Comparison of ENCODE assay signal across 9 cellular contexts in the genomic region with DNA sequence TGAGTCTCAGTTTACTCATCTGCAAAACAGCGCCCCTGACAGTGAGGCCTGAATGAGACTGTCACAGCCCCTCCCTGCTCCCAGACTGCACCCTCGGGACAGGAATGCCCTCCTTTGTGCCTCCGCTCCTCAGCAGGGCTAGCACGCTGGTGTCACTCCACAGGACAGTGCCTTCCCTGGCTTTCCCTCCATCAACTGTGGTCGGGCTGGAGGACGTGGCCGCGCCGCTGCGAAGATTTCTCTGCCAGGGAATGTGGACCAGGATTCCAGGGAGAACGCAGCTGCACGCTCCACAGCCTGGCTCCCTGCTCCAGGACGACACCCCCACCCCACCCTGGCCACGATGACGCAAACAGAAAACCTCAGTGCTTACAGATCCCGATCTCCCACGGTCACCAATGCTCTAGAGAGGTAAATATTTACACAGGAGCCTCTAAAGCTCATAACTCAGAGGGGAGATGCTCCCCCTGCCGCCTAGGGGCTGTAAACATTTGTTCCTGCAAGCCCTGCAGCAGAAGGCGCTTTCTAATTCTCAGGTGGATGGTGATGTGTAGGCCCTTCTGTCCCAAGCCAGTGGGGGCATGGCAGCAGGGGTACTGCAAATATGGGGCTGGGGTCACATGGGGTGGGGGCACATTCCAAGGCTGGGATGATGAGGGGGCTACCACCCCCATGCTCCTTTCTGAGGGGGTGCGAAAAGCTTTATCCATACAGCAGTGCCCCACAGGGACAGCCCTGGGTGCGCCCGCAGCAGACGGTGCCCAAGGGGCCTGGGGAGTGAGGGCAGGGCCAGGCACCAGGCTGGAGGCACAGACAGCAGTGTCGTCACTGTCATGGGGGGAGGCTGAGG. TPM values are rescaled to one million over a fixed set of nuclear protein-coding genes. Genes with fewer than 3 reads are reported as not detected.
A peak's percentile ranks its signal among the peaks of the same experiment; 100 is the strongest.
DNase-seq lines count a peak whose midpoint lies in the region; ATAC-seq and TF ChIP-seq lines count a peak whose summit lies in the region.
"Had no signal": no experiment of that assay in that cellular context is flagged by ENCODE, and none has a peak within 500 bp of the region (broad histone marks: within the 10 kb centered on the region; RNA-seq: fewer than 3 reads in every experiment).

No MANE protein-coding gene starts in this region.

- peak; percentile 67 for DNase-seq in SIG-M5 treated with dmso at 0.1 percent for 504 hours (lab: John Stamatoyannopoulos, UW; ENCODE audit: unreplicated experiment)
- no peak for DNase-seq in SIG-M5 (lab: John Stamatoyannopoulos, UW)
- no peak for DNase-seq in WTC11 (ENCODE audit: low spot score)
- peak; percentile 96 for DNase-seq in hepatic stellate cell (ENCODE audit: low spot score)
- no peak for DNase-seq in activated T-helper 1 cell treated with anti-CD3 and anti-CD28 coated beads, Interleukin-12 subunit alpha, Interleukin-12 subunit beta, Interleukin-2, Interleukin-4 antibody, amounts not matched to agents 30 ng/mL and 10 ng/mL and 1 ng/mL, durations not matched to agents 14 hours and 24 hours and 36 hours (ENCODE audit: low spot score)
- DNase-seq in omental fat pad (ENCODE audit: low spot score): no peak

- no peak for TF ChIP-seq POLR2A in GM18505 (IDR thresholded peaks at IDR 0.05; ENCODE audit: borderline replicate concordance, extremely low read depth, insufficient read depth, insufficient read length)

- H3K27me3 ChIP-seq in stomach smooth muscle (ENCODE audit: control insufficient read depth in 1 of 2, insufficient read depth in 2 of 2, low read length in 2 of 2): no peaks in the 10 kb centered on the region

- peaks cover 55% of the 10 kb centered on the region for H3K4me1 Mint-ChIP-seq in WTC11
- peaks cover 11% of the 10 kb centered on the region for H3K4me1 Mint-ChIP-seq in activated T-helper 1 cell treated with anti-CD3 and anti-CD28 coated beads, Interleukin-12 subunit alpha, Interleukin-12 subunit beta, Interleukin-2, Interleukin-4 antibody, amounts not matched to agents 30 ng/mL and 10 ng/mL and 1 ng/mL, durations not matched to agents 14 hours and 24 hours and 36 hours (ENCODE audit: low read depth)

- H3K27ac Mint-ChIP-seq in WTC11: peak overlapping the region; percentile 82
- no peak overlapping the region for H3K27ac Mint-ChIP-seq in activated T-helper 1 cell treated with anti-CD3 and anti-CD28 coated beads, Interleukin-12 subunit alpha, Interleukin-12 subunit beta, Interleukin-2, Interleukin-4 antibody, amounts not matched to agents 30 ng/mL and 10 ng/mL and 1 ng/mL, durations not matched to agents 14 hours and 24 hours and 36 hours
- H3K27ac Mint-ChIP-seq: CD4-positive, alpha-beta T cell had no signal

- H3K9ac ChIP-seq in stomach smooth muscle (ENCODE audit: low read length in 2 of 2): peak overlapping the region; percentile 73 to 78

- peak overlapping the region; percentile 88 for H3K27ac ChIP-seq in stomach smooth muscle (ENCODE audit: low read length)

- H3K36me3 ChIP-seq in stomach smooth muscle (ENCODE audit: control insufficient read depth in 2 of 2, insufficient read depth in 2 of 2, low read length in 2 of 2): no peaks in the 10 kb centered on the region

- H3K27me3 Mint-ChIP-seq in WTC11 (ENCODE audit: low read depth): no peaks in the 10 kb centered on the region
- no peaks in the 10 kb centered on the region for H3K27me3 Mint-ChIP-seq in activated T-helper 1 cell treated with anti-CD3 and anti-CD28 coated beads, Interleukin-12 subunit alpha, Interleukin-12 subunit beta, Interleukin-2, Interleukin-4 antibody, amounts not matched to agents 30 ng/mL and 10 ng/mL and 1 ng/mL, durations not matched to agents 14 hours and 24 hours and 36 hours (ENCODE audit: insufficient read depth)
- H3K27me3 Mint-ChIP-seq: CD4-positive, alpha-beta T cell had no signal

- CTCF ChIA-PET in WTC11 (lab: Charles Lee): interaction anchor here (1.2 to 1.8 kb wide), 6 partner anchors 9 to 243 kb away, joined by 3 to 8 read pairs (median 6); no protein-coding TSS in a partner anchor

- H3K9me3 ChIP-seq in stomach smooth muscle (ENCODE audit: control insufficient read depth in 2 of 2, low read length in 2 of 2): no peaks in the 10 kb centered on the region

- H3K4me3 ChIP-seq in stomach smooth muscle (ENCODE audit: low read length in 2 of 2): peak overlapping the region; percentile 52 to 64

- POLR2A ChIA-PET in WTC11 (lab: Charles Lee): no interaction called here

- peak; percentile 23 for ATAC-seq in WTC11
- ATAC-seq in omental fat pad (ENCODE audit: low FRiP score): no peak
- ATAC-seq in GM18505 (IDR thresholded peaks at IDR 0.05; ENCODE audit: unreplicated experiment): no peak

- peaks cover 88% of the 10 kb centered on the region for H3K4me1 ChIP-seq in stomach smooth muscle (ENCODE audit: control insufficient read depth, insufficient read depth, low read length)

- intact Hi-C loops in activated T-helper 1 cell treated with anti-CD3 and anti-CD28 coated beads, Interleukin-12 subunit alpha, Interleukin-12 subunit beta, Interleukin-2, Interleukin-4 antibody, amounts not matched to agents 30 ng/mL and 10 ng/mL and 1 ng/mL, durations not matched to agents 14 hours and 24 hours and 36 hours (cut with micrococcal nuclease): no loop called here

- H3K4me3 Mint-ChIP-seq in WTC11: no peak overlapping the region; the same call in 1 of the 2 replicates
- no peak overlapping the region for H3K4me3 Mint-ChIP-seq in activated T-helper 1 cell treated with anti-CD3 and anti-CD28 coated beads, Interleukin-12 subunit alpha, Interleukin-12 subunit beta, Interleukin-2, Interleukin-4 antibody, amounts not matched to agents 30 ng/mL and 10 ng/mL and 1 ng/mL, durations not matched to agents 14 hours and 24 hours and 36 hours
- H3K4me3 Mint-ChIP-seq: CD4-positive, alpha-beta T cell had no signal

- H3K9me3 Mint-ChIP-seq in WTC11: no peaks in the 10 kb centered on the region
- no peaks in the 10 kb centered on the region for H3K9me3 Mint-ChIP-seq in activated T-helper 1 cell treated with anti-CD3 and anti-CD28 coated beads, Interleukin-12 subunit alpha, Interleukin-12 subunit beta, Interleukin-2, Interleukin-4 antibody, amounts not matched to agents 30 ng/mL and 10 ng/mL and 1 ng/mL, durations not matched to agents 14 hours and 24 hours and 36 hours
- H3K9me3 Mint-ChIP-seq: CD4-positive, alpha-beta T cell had no signal

- 0 out of 2 replicates have a peak, but pooled peaks have one; percentile 11 for TF ChIP-seq CTCF in WTC11 (IDR thresholded peaks at IDR 0.05)
- TF ChIP-seq CTCF in omental fat pad (IDR thresholded peaks at IDR 0.05): no peak

- H3K36me3 Mint-ChIP-seq in WTC11: no peaks in the 10 kb centered on the region
- no peaks in the 10 kb centered on the region for H3K36me3 Mint-ChIP-seq in activated T-helper 1 cell treated with anti-CD3 and anti-CD28 coated beads, Interleukin-12 subunit alpha, Interleukin-12 subunit beta, Interleukin-2, Interleukin-4 antibody, amounts not matched to agents 30 ng/mL and 10 ng/mL and 1 ng/mL, durations not matched to agents 14 hours and 24 hours and 36 hours (ENCODE audit: low read depth)

TF ChIP-seq in WTC11, 78 proteins besides CTCF, POLR2A, EP300 and RAD21 (continues in another document):
- TF ChIP-seq, protein P1, sequence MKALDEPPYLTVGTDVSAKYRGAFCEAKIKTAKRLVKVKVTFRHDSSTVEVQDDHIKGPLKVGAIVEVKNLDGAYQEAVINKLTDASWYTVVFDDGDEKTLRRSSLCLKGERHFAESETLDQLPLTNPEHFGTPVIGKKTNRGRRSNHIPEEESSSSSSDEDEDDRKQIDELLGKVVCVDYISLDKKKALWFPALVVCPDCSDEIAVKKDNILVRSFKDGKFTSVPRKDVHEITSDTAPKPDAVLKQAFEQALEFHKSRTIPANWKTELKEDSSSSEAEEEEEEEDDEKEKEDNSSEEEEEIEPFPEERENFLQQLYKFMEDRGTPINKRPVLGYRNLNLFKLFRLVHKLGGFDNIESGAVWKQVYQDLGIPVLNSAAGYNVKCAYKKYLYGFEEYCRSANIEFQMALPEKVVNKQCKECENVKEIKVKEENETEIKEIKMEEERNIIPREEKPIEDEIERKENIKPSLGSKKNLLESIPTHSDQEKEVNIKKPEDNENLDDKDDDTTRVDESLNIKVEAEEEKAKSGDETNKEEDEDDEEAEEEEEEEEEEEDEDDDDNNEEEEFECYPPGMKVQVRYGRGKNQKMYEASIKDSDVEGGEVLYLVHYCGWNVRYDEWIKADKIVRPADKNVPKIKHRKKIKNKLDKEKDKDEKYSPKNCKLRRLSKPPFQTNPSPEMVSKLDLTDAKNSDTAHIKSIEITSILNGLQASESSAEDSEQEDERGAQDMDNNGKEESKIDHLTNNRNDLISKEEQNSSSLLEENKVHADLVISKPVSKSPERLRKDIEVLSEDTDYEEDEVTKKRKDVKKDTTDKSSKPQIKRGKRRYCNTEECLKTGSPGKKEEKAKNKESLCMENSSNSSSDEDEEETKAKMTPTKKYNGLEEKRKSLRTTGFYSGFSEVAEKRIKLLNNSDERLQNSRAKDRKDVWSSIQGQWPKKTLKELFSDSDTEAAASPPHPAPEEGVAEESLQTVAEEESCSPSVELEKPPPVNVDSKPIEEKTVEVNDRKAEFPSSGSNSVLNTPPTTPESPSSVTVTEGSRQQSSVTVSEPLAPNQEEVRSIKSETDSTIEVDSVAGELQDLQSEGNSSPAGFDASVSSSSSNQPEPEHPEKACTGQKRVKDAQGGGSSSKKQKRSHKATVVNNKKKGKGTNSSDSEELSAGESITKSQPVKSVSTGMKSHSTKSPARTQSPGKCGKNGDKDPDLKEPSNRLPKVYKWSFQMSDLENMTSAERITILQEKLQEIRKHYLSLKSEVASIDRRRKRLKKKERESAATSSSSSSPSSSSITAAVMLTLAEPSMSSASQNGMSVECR (CRISPR knock-in tag; IDR thresholded peaks at IDR 0.05; ENCODE audit: borderline replicate concordance): no peak
- TF ChIP-seq GABPB1 (CRISPR knock-in tag; IDR thresholded peaks at IDR 0.05): peak; percentile 91
- no peak for TF ChIP-seq GRHL2 (CRISPR knock-in tag; IDR thresholded peaks at IDR 0.05; ENCODE audit: insufficient replicate concordance, severe bottlenecking)
- TF ChIP-seq ZNF396 (CRISPR knock-in tag; IDR thresholded peaks at IDR 0.05; ENCODE audit: borderline replicate concordance): no peak
- no peak for TF ChIP-seq TP53 (CRISPR knock-in tag; IDR thresholded peaks at IDR 0.05)

RNA-seq across cellular contexts. Expression of gene HS6ST1, which starts 12.4 kb away (rescaled TPM):
- total RNA-seq in WTC11 (2021) (50.3 to 55.5 TPM (median 55.1 TPM) in 3 replicates), omental fat pad (10 to 100 TPM; 17.8 to 28.9 (median 24.3) TPM)
- total RNA-seq in activated T-helper 1 cell treated with anti-CD3 and anti-CD28 coated beads, Interleukin-12 subunit alpha, Interleukin-12 subunit beta, Interleukin-2, Interleukin-4 antibody, amounts not matched to agents 30 ng/mL and 10 ng/mL and 1 ng/mL, durations not matched to agents 14 hours and 24 hours and 36 hours: 21.6 and 22.3 TPM in 2 replicates

Comparison
In these comparisons a context has a peak if more than half of its experiments do, and no peak if none do; other contexts are left out.
1. DNase-seq: peak in SIG-M5 treated with dmso at 0.1 percent for 504 hours (single experiment) and hepatic stellate cell (single experiment); none in SIG-M5 (single experiment), WTC11 (single experiment), activated T-helper 1 cell treated with anti-CD3 and anti-CD28 coated beads, Interleukin-12 subunit alpha, Interleukin-12 subunit beta, Interleukin-2, Interleukin-4 antibody, amounts not matched to agents 30 ng/mL and 10 ng/mL and 1 ng/mL, durations not matched to agents 14 hours and 24 hours and 36 hours (single experiment) and omental fat pad (single experiment).